ENCODE assay signal across 8 cellular contexts in genomic region chr15:80970018-80970657, GRCh38. TPM values are rescaled to one million over a fixed set of nuclear protein-coding genes. Genes with fewer than 3 reads are reported as not detected.
A peak's percentile ranks its signal among the peaks of the same experiment; 100 is the strongest.
DNase-seq lines count a peak whose midpoint lies in the region; ATAC-seq and TF ChIP-seq lines count a peak whose summit lies in the region.

No MANE protein-coding gene starts in this region.

- DNase-seq in DMS53 (lab: John Stamatoyannopoulos, UW) (peak; percentile 71), HS-27A (ENCODE audit: low read depth) (peak; percentile 53), OCI-M1 (lab: John Stamatoyannopoulos, UW) (peak; percentile 83), activated T-cell treated with anti-CD3 and anti-CD28 coated beads for 24 hours (ENCODE audit: low read depth) (peak; percentile 58), esophagus muscularis mucosa (ENCODE audit: extremely low spot score) (no peak), thyroid gland (peak; percentile 44 to 71)

- H3K79me2 ChIP-seq in neural cell (replicated peaks; ENCODE audit: insufficient read depth, low read length), result no peaks in the 10 kb centered on the region

- no peak overlapping the region for H3K9ac ChIP-seq in neural cell (ENCODE audit: low read length)

- H3K36me3 ChIP-seq in esophagus muscularis mucosa, result peaks cover 0 to 29% (median 16%) of the 10 kb centered on the region in 4 donors
- no peaks in the 10 kb centered on the region for H3K36me3 ChIP-seq in neural cell (ENCODE audit: insufficient read depth, low read length)
- H3K36me3 ChIP-seq in thyroid gland, result peaks cover 8 to 9% of the 10 kb centered on the region in 2 donors

- H3K27ac ChIP-seq in esophagus muscularis mucosa (replicated peaks in 1 of 4) (no peak overlapping the region), neural cell (ENCODE audit: low read length) (no peak overlapping the region), thyroid gland (no peak overlapping the region)

- no peak overlapping the region for H2AFZ ChIP-seq in neural cell (ENCODE audit: low read depth, low read length)

- no peaks in the 10 kb centered on the region for H4K20me1 ChIP-seq in neural cell (ENCODE audit: insufficient read depth)

- peak; percentile 76 to 88 (median 86) for TF ChIP-seq CTCF in esophagus muscularis mucosa (IDR thresholded peaks at IDR 0.05)
- peak; percentile 91 for TF ChIP-seq CTCF in neural cell (IDR thresholded peaks at IDR 0.05; ENCODE audit: poor library complexity, severe bottlenecking)
- TF ChIP-seq CTCF in thyroid gland (IDR thresholded peaks at IDR 0.05), result peak; percentile 43 to 83 (median 77)

- TF ChIP-seq EP300 in esophagus muscularis mucosa (IDR thresholded peaks at IDR 0.05), result no peak
- TF ChIP-seq EP300 in neural cell (conservative IDR thresholded peaks at IDR 0.05; ENCODE audit: poor library complexity, severe bottlenecking), result no peak

- no peaks in the 10 kb centered on the region for H3K9me2 ChIP-seq in neural cell (ENCODE audit: insufficient read depth, low read length)

- no peaks in the 10 kb centered on the region for H3F3A ChIP-seq in neural cell (ENCODE audit: insufficient read depth, low read length, poor library complexity, severe bottlenecking)

- H3K27me3 ChIP-seq in esophagus muscularis mucosa (no peaks in the 10 kb centered on the region), neural cell (ENCODE audit: insufficient read depth, low read depth, low read length) (no peaks in the 10 kb centered on the region), thyroid gland (no peaks in the 10 kb centered on the region)

- no peak overlapping the region for H3K4me3 ChIP-seq in esophagus muscularis mucosa
- H3K4me3 ChIP-seq in neural cell (ENCODE audit: low read length), result no peak overlapping the region
- H3K4me3 ChIP-seq in thyroid gland (replicated peaks in 1 of 3), result no peak overlapping the region

- peak; percentile 93 for TF ChIP-seq RAD21 in neural cell (conservative IDR thresholded peaks at IDR 0.05)

- H3K9me3 ChIP-seq in esophagus muscularis mucosa (no peaks in the 10 kb centered on the region), neural cell (ENCODE audit: low read length) (no peaks in the 10 kb centered on the region), thyroid gland (no peaks in the 10 kb centered on the region)

- WGBS in esophagus muscularis mucosa, result 67% methylated on average over 12 of the region's 12 CpGs
- 59 to 60% methylated on average over 12 of the region's 12 CpGs for WGBS in thyroid gland, 2 donors

- H3K4me1 ChIP-seq in esophagus muscularis mucosa, result peaks cover 4 to 19% (median 15%) of the 10 kb centered on the region in 4 donors
- H3K4me1 ChIP-seq in thyroid gland, result peaks cover 22 to 32% of the 10 kb centered on the region in 2 donors

- intact Hi-C loops in esophagus muscularis mucosa (cut with DNase I) (loop anchor here (2.0 to 10.0 kb wide), 3 partner anchors 65 to 403 kb away; no protein-coding TSS in a partner anchor), thyroid gland (cut with DNase I) (loop anchor here (5.0 to 10.0 kb wide), 2 partner anchors 193 to 295 kb away; partner anchors contain the start of gene CEMIP)

- no peak overlapping the region for H3K4me2 ChIP-seq in neural cell (ENCODE audit: low read length)

- TF ChIP-seq POLR2A in esophagus muscularis mucosa (IDR thresholded peaks at IDR 0.05; ENCODE audit: low read depth), result no peak
- no peak for TF ChIP-seq POLR2A in thyroid gland (IDR thresholded peaks at IDR 0.05)

- ATAC-seq in GM19397 (IDR thresholded peaks at IDR 0.05; ENCODE audit: unreplicated experiment), result no peak

TF ChIP-seq in neural cell, 6 proteins besides CTCF, POLR2A, EP300 and RAD21:
- TF ChIP-seq REST (IDR thresholded peaks at IDR 0.05; ENCODE audit: borderline replicate concordance) (no peak), TAF1 (IDR thresholded peaks at IDR 0.05; ENCODE audit: low read depth) (no peak), SMC3 (conservative IDR thresholded peaks at IDR 0.05; ENCODE audit: poor library complexity) (peak; percentile 89), EZH2 (IDR thresholded peaks at IDR 0.05; ENCODE audit: borderline replicate concordance, insufficient read depth, low read length, poor library complexity, severe bottlenecking) (no peak)
TF ChIP-seq in neural cell: peak in this region for 1.

RNA-seq across cellular contexts. Expression of gene MESD, which starts 19.5 kb away (rescaled TPM):
- total RNA-seq in esophagus muscularis mucosa (10 to 100 TPM; 14.1 to 17.4 (median 14.5) TPM), thyroid gland (10 to 100 TPM; 53.7 to 74.6 (median 70.9) TPM)
- polyA plus RNA-seq in neural cell, result 14.9 and 16.3 TPM in 2 replicates
- polyA minus RNA-seq in neural cell, result 20.0 and 24.5 TPM in 2 replicates

RNA-seq across cellular contexts. Expression of gene TLNRD1, which starts 30.6 kb away (rescaled TPM):
- 10 to 100 TPM; 15.8 to 45.7 (median 33.1) TPM for total RNA-seq in esophagus muscularis mucosa
- 8.2 and 8.8 TPM in 2 replicates for polyA plus RNA-seq in neural cell
- 17.9 and 18.0 TPM in 2 replicates for polyA minus RNA-seq in neural cell
- 10 to 100 TPM; 11.8 to 25.5 (median 19.4) TPM for total RNA-seq in thyroid gland
